ENCODE assay signal across 12 cellular contexts in genomic region chr2:241867776-241868420, GRCh38. TPM values are rescaled to one million over a fixed set of nuclear protein-coding genes. Genes with fewer than 3 reads are reported as not detected.
A peak's percentile ranks its signal among the peaks of the same experiment; 100 is the strongest.
DNase-seq lines count a peak whose midpoint lies in the region; ATAC-seq and TF ChIP-seq lines count a peak whose summit lies in the region.
"Had no signal": no experiment of that assay in that cellular context is flagged by ENCODE, and none has a peak within 500 bp of the region (broad histone marks: within the 10 kb centered on the region; RNA-seq: fewer than 3 reads in every experiment).

No MANE protein-coding gene starts in this region.

- DNase-seq in NCI-H82 (lab: John Stamatoyannopoulos, UW) (peak; percentile 68), NCI-H82 treated with DMSO at 0.1 percent for 48 hours (lab: John Stamatoyannopoulos, UW; ENCODE audit: unreplicated experiment) (no peak), glutamatergic neuron (peak; percentile 34), Ammon's horn (ENCODE audit: low spot score) (no peak), NCI-H446 (lab: John Stamatoyannopoulos, UW) (no peak)
- peak; percentile 66 for DNase-seq in activated CD8-positive, alpha-beta memory T cell treated with anti-CD3 and anti-CD28 coated beads, Interleukin-2, amount 50 U/mL, for 1 hour (ENCODE audit: extremely low read depth)
- no peak for DNase-seq in stimulated activated naive B cell treated with anti-CD40 and anti-IgM and Interleukin-4, amounts not matched to agents 10 μg/mL and 1 μg/mL and 100 μg/mL, for 72 hours
- DNase-seq: MG63 had no signal

- no peak overlapping the region for H3K27ac Mint-ChIP-seq in glutamatergic neuron (ENCODE audit: unreplicated experiment)
- no peak overlapping the region for H3K27ac Mint-ChIP-seq in stimulated activated naive B cell treated with anti-CD40 and anti-IgM and Interleukin-4, amounts not matched to agents 10 μg/mL and 1 μg/mL and 100 μg/mL, for 72 hours
- H3K27ac Mint-ChIP-seq: type B pancreatic cell had no signal

- peaks cover 20% of the 10 kb centered on the region for H3K36me3 Mint-ChIP-seq in glutamatergic neuron (ENCODE audit: unreplicated experiment)
- peaks cover 6 to 10% of the 10 kb centered on the region in 2 donors for H3K36me3 Mint-ChIP-seq in stimulated activated naive B cell treated with anti-CD40 and anti-IgM and Interleukin-4, amounts not matched to agents 10 μg/mL and 1 μg/mL and 100 μg/mL, for 72 hours
- H3K36me3 Mint-ChIP-seq: type B pancreatic cell had no signal

- no peak for TF ChIP-seq CTCF in glutamatergic neuron (IDR thresholded peaks at IDR 0.05; ENCODE audit: partially characterized antibody, unreplicated experiment)

- peaks cover 14% of the 10 kb centered on the region for H3K9me3 Mint-ChIP-seq in glutamatergic neuron (ENCODE audit: unreplicated experiment)
- peaks cover 7 to 12% of the 10 kb centered on the region in 2 donors for H3K9me3 Mint-ChIP-seq in stimulated activated naive B cell treated with anti-CD40 and anti-IgM and Interleukin-4, amounts not matched to agents 10 μg/mL and 1 μg/mL and 100 μg/mL, for 72 hours

- ATAC-seq in stimulated activated naive B cell treated with anti-CD40 and anti-IgM and Interleukin-4, amounts not matched to agents 10 μg/mL and 1 μg/mL and 100 μg/mL, for 72 hours (replicated peaks) = peak; percentile 19 to 35
- no peak for ATAC-seq in GM21576 (IDR thresholded peaks at IDR 0.05; ENCODE audit: unreplicated experiment)

- H3K27me3 Mint-ChIP-seq in glutamatergic neuron (ENCODE audit: unreplicated experiment) = peaks cover 11% of the 10 kb centered on the region
- peaks cover 47 to 65% of the 10 kb centered on the region in 2 donors for H3K27me3 Mint-ChIP-seq in stimulated activated naive B cell treated with anti-CD40 and anti-IgM and Interleukin-4, amounts not matched to agents 10 μg/mL and 1 μg/mL and 100 μg/mL, for 72 hours

- H3K4me1 Mint-ChIP-seq in glutamatergic neuron (ENCODE audit: low read depth, unreplicated experiment) = peaks cover 26% of the 10 kb centered on the region
- H3K4me1 Mint-ChIP-seq in stimulated activated naive B cell treated with anti-CD40 and anti-IgM and Interleukin-4, amounts not matched to agents 10 μg/mL and 1 μg/mL and 100 μg/mL, for 72 hours = peaks cover 40 to 56% of the 10 kb centered on the region in 2 donors

- no peak overlapping the region for H3K4me3 Mint-ChIP-seq in glutamatergic neuron (ENCODE audit: unreplicated experiment)
- no peak overlapping the region for H3K4me3 Mint-ChIP-seq in stimulated activated naive B cell treated with anti-CD40 and anti-IgM and Interleukin-4, amounts not matched to agents 10 μg/mL and 1 μg/mL and 100 μg/mL, for 72 hours
- H3K4me3 Mint-ChIP-seq: type B pancreatic cell had no signal

RNA-seq across cellular contexts. Expression of gene RTP5, which starts 1.6 kb away (rescaled TPM):
- total RNA-seq in glutamatergic neuron (ENCODE audit: unreplicated experiment) = not detected
- total RNA-seq: epithelial cell of proximal tubule, skeletal muscle tissue had no signal

RNA-seq across cellular contexts. Expression of gene PDCD1, which starts 9.2 kb away (rescaled TPM):
- not detected for total RNA-seq in glutamatergic neuron (ENCODE audit: unreplicated experiment)
- total RNA-seq: skeletal muscle tissue had no signal

RNA-seq across cellular contexts. Expression of gene NEU4, which starts 58.9 kb away (rescaled TPM):
- 0.88 TPM for total RNA-seq in glutamatergic neuron (ENCODE audit: unreplicated experiment)
- total RNA-seq: epithelial cell of proximal tubule had no signal

Comparison
In these comparisons a context has a peak if more than half of its experiments do, and no peak if none do; other contexts are left out.
1. DNase-seq: peak in NCI-H82 (single experiment), activated CD8-positive, alpha-beta memory T cell treated with anti-CD3 and anti-CD28 coated beads, Interleukin-2, amount 50 U/mL, for 1 hour (single experiment) and glutamatergic neuron (single experiment); none in NCI-H82 treated with DMSO at 0.1 percent for 48 hours (single experiment), stimulated activated naive B cell treated with anti-CD40 and anti-IgM and Interleukin-4, amounts not matched to agents 10 μg/mL and 1 μg/mL and 100 μg/mL, for 72 hours (single experiment), Ammon's horn (single experiment) and NCI-H446 (0 of 2).